Comparison of ENCODE assay signal across 16 cellular contexts in genomic region chr16:69382421-69382820, GRCh38. TPM values are rescaled to one million over a fixed set of nuclear protein-coding genes. Genes with fewer than 3 reads are reported as not detected.
DNase-seq lines count a peak whose midpoint lies in the region; ATAC-seq and TF ChIP-seq lines count a peak whose summit lies in the region.
"Had no signal": no experiment of that assay in that cellular context is flagged by ENCODE, and none has a peak within 500 bp of the region (broad histone marks: within the 10 kb centered on the region; RNA-seq: fewer than 3 reads in every experiment).

No MANE protein-coding gene starts in this region.

- H3K4me3 Mint-ChIP-seq in activated naive CD4-positive, alpha-beta T cell treated with anti-CD3 and anti-CD28 coated beads, Interleukin-2, amount 50 U/mL, for 24 hours, result peak overlapping the region; percentile 9
- no peak overlapping the region for H3K4me3 Mint-ChIP-seq in activated B cell treated with CpG ODN at 0.5 μM for 24 hours

- intact Hi-C loops in activated B cell treated with CpG ODN at 0.5 μM for 24 hours (cut with micrococcal nuclease) (loop anchor here (10.0 kb wide), 1 partner anchor 1578 kb away; the partner anchor contains the start of genes RANBP10 and TSNAXIP1), sciatic nerve (cut with DNase I) (no loop called here)

- H3K36me3 Mint-ChIP-seq in activated naive CD4-positive, alpha-beta T cell treated with anti-CD3 and anti-CD28 coated beads, Interleukin-2, amount 50 U/mL, for 24 hours, result peaks cover 28% of the 10 kb centered on the region
- H3K36me3 Mint-ChIP-seq in activated B cell treated with CpG ODN at 0.5 μM for 24 hours (ENCODE audit: low read depth), result peaks cover 57% of the 10 kb centered on the region

- peak overlapping the region; percentile 46 for H3K27ac Mint-ChIP-seq in activated naive CD4-positive, alpha-beta T cell treated with anti-CD3 and anti-CD28 coated beads, Interleukin-2, amount 50 U/mL, for 24 hours
- H3K27ac Mint-ChIP-seq in activated B cell treated with CpG ODN at 0.5 μM for 24 hours, result peak overlapping the region; percentile 66

- POLR2A ChIA-PET in activated B cell treated with CpG ODN at 0.5 μM for 24 hours (lab: Charles Lee), result interaction anchor here (1.5 kb wide), 1 partner anchor 182 kb away, joined by 4 read pairs; no protein-coding TSS in a partner anchor

- ATAC-seq in activated B cell treated with CpG ODN at 0.5 μM for 24 hours (ENCODE audit: low read depth) (no peak), sciatic nerve (no peak)
- ATAC-seq: activated CD4-positive, CD25-positive, alpha-beta regulatory T cell treated with anti-CD3 and anti-CD28 coated beads, Interleukin-2, amount 50 U/mL, for 24 hours had no signal

- CTCF ChIA-PET in activated B cell treated with CpG ODN at 0.5 μM for 24 hours (lab: Charles Lee), result no interaction called here

- peaks cover 48% of the 10 kb centered on the region for H3K4me1 Mint-ChIP-seq in activated naive CD4-positive, alpha-beta T cell treated with anti-CD3 and anti-CD28 coated beads, Interleukin-2, amount 50 U/mL, for 24 hours
- peaks cover 57% of the 10 kb centered on the region for H3K4me1 Mint-ChIP-seq in activated B cell treated with CpG ODN at 0.5 μM for 24 hours

- no peak for TF ChIP-seq CTCF in activated B cell treated with CpG ODN at 0.5 μM for 24 hours (IDR thresholded peaks at IDR 0.05)

- no peaks in the 10 kb centered on the region for H3K27me3 Mint-ChIP-seq in activated naive CD4-positive, alpha-beta T cell treated with anti-CD3 and anti-CD28 coated beads, Interleukin-2, amount 50 U/mL, for 24 hours
- H3K27me3 Mint-ChIP-seq in activated B cell treated with CpG ODN at 0.5 μM for 24 hours, result no peaks in the 10 kb centered on the region

- DNase-seq in activated naive CD4-positive, alpha-beta T cell (lab: John Stamatoyannopoulos, UW), result no peak
- no peak for DNase-seq in activated B cell treated with CpG ODN at 0.5 μM for 24 hours
- peak; percentile 15 for DNase-seq in sciatic nerve (ENCODE audit: low spot score)
- no peak for DNase-seq in HT-29 (ENCODE audit: low spot score)
- DNase-seq in NCI-H446 (lab: John Stamatoyannopoulos, UW), result no peak
- DNase-seq: activated T-cell treated with anti-CD3 and anti-CD28 coated beads, Interleukin-2, amount 50 U/mL, for 48 hours; amygdala; kidney glomerular epithelial cell; NCI-H187 treated with DMSO at 0.1 percent for 48 hours; NCI-H446 treated with DMSO at 0.1 percent for 48 hours; retina; SIG-M5; stimulated activated CD4-positive, alpha-beta T cell treated with anti-CD3 and anti-CD28 coated beads, Interleukin-2, amount 100 ng/mL, for 24 hours had no signal

- H3K9me3 Mint-ChIP-seq in activated naive CD4-positive, alpha-beta T cell treated with anti-CD3 and anti-CD28 coated beads, Interleukin-2, amount 50 U/mL, for 24 hours, result no peaks in the 10 kb centered on the region
- no peaks in the 10 kb centered on the region for H3K9me3 Mint-ChIP-seq in activated B cell treated with CpG ODN at 0.5 μM for 24 hours

RNA-seq across cellular contexts. Expression of gene TERF2, which starts 3.4 kb away (rescaled TPM):
- total RNA-seq in activated B cell treated with CpG ODN at 0.5 μM for 24 hours (48.4 and 50.3 TPM in 2 replicates), sciatic nerve (42.0 TPM)
- total RNA-seq in HT-29 (2014; rRNA removed; shearing (Covaris generic)), result 6.0 and 6.9 TPM in 2 replicates

RNA-seq across cellular contexts. Expression of gene TMED6, which starts 30.8 kb away (rescaled TPM):
- total RNA-seq in activated B cell treated with CpG ODN at 0.5 μM for 24 hours (2.0 and 2.8 TPM in 2 replicates), sciatic nerve (not detected)
- 0.10 TPM in 1 of 2 replicates, not detected in the other for total RNA-seq in HT-29 (2014; rRNA removed; shearing (Covaris generic))
- total RNA-seq: temporal lobe had no signal

RNA-seq across cellular contexts. Expression of gene CYB5B, which starts 42.0 kb away (rescaled TPM):
- total RNA-seq in activated B cell treated with CpG ODN at 0.5 μM for 24 hours, result 112 and 115 TPM in 2 replicates
- 62.5 TPM for total RNA-seq in sciatic nerve
- 57.8 and 60.2 TPM in 2 replicates for total RNA-seq in HT-29 (2014; rRNA removed; shearing (Covaris generic))

RNA-seq across cellular contexts. Expression of gene NIP7, which starts 42.8 kb away (rescaled TPM):
- total RNA-seq in activated B cell treated with CpG ODN at 0.5 μM for 24 hours (42.4 and 44.3 TPM in 2 replicates), sciatic nerve (10.5 TPM)
- total RNA-seq in HT-29 (2014; rRNA removed; shearing (Covaris generic)), result 20.1 and 24.5 TPM in 2 replicates

RNA-seq across cellular contexts. Expression of gene COG8, which starts 43.1 kb away (rescaled TPM):
- total RNA-seq in activated B cell treated with CpG ODN at 0.5 μM for 24 hours (40.5 and 45.4 TPM in 2 replicates), sciatic nerve (36.4 TPM)
- total RNA-seq in HT-29 (2014; rRNA removed; shearing (Covaris generic)), result 50.4 and 55.8 TPM in 2 replicates
